ENCODE assay signal across 1 cellular context in genomic region chr6:161890959-161891358, GRCh38.
TF ChIP-seq lines count a peak whose summit lies in the region.

No MANE protein-coding gene starts in this region.

TF ChIP-seq in GM23338, 12 proteins besides CTCF, POLR2A, EP300 and RAD21 (continued from another document):
- TF ChIP-seq, protein P1, sequence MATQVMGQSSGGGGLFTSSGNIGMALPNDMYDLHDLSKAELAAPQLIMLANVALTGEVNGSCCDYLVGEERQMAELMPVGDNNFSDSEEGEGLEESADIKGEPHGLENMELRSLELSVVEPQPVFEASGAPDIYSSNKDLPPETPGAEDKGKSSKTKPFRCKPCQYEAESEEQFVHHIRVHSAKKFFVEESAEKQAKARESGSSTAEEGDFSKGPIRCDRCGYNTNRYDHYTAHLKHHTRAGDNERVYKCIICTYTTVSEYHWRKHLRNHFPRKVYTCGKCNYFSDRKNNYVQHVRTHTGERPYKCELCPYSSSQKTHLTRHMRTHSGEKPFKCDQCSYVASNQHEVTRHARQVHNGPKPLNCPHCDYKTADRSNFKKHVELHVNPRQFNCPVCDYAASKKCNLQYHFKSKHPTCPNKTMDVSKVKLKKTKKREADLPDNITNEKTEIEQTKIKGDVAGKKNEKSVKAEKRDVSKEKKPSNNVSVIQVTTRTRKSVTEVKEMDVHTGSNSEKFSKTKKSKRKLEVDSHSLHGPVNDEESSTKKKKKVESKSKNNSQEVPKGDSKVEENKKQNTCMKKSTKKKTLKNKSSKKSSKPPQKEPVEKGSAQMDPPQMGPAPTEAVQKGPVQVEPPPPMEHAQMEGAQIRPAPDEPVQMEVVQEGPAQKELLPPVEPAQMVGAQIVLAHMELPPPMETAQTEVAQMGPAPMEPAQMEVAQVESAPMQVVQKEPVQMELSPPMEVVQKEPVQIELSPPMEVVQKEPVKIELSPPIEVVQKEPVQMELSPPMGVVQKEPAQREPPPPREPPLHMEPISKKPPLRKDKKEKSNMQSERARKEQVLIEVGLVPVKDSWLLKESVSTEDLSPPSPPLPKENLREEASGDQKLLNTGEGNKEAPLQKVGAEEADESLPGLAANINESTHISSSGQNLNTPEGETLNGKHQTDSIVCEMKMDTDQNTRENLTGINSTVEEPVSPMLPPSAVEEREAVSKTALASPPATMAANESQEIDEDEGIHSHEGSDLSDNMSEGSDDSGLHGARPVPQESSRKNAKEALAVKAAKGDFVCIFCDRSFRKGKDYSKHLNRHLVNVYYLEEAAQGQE (IDR thresholded peaks at IDR 0.05; ENCODE audit: unreplicated experiment): no peak
- TF ChIP-seq STAT1 (IDR thresholded peaks at IDR 0.05; ENCODE audit: unreplicated experiment): no peak
- no peak for TF ChIP-seq NANOG (IDR thresholded peaks at IDR 0.05; ENCODE audit: borderline replicate concordance)
- no peak for TF ChIP-seq JUNB (IDR thresholded peaks at IDR 0.05; ENCODE audit: unreplicated experiment)
- TF ChIP-seq ZNF331 (CRISPR knock-in tag; IDR thresholded peaks at IDR 0.05; ENCODE audit: low read depth): no peak
- no peak for TF ChIP-seq POLR2AphosphoS5 (IDR thresholded peaks at IDR 0.05; ENCODE audit: low read depth)
- no peak for TF ChIP-seq CREB1 (CRISPR knock-in tag; IDR thresholded peaks at IDR 0.05; ENCODE audit: low read depth)
- no peak for TF ChIP-seq ETS1 (IDR thresholded peaks at IDR 0.05)
- TF ChIP-seq EZH2 (IDR thresholded peaks at IDR 0.05; ENCODE audit: low read depth, unreplicated experiment): no peak
